Comparison of ENCODE assay signal across 21 cellular contexts in the genomic region with DNA sequence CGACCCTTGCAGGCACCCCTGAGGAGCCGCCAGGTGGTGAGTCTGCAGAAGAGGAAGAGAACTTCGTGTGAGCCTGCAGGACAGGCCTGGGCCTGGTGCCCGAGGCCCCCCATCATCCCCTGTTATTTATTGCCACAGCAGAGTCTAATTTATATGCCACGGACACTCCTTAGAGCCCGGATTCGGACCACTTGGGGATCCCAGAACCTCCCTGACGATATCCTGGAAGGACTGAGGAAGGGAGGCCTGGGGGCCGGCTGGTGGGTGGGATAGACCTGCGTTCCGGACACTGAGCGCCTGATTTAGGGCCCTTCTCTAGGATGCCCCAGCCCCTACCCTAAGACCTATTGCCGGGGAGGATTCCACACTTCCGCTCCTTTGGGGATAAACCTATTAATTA. TPM values are rescaled to one million over a fixed set of nuclear protein-coding genes. Genes with fewer than 3 reads are reported as not detected.
DNase-seq lines count a peak whose midpoint lies in the region; ATAC-seq and TF ChIP-seq lines count a peak whose summit lies in the region.
"Had no signal": no experiment of that assay in that cellular context is flagged by ENCODE, and none has a peak within 500 bp of the region (broad histone marks: within the 10 kb centered on the region; RNA-seq: fewer than 3 reads in every experiment).

No MANE protein-coding gene starts in this region.

- ATAC-seq in natural killer cell (no peak), lower lobe of right lung (no peak), upper lobe of left lung (ENCODE audit: low FRiP score in 2 of 2) (no peak), GM19455 (IDR thresholded peaks at IDR 0.05; ENCODE audit: unreplicated experiment) (no peak), gastrocnemius medialis (no peak)
- ATAC-seq in natural killer cell treated with Interleukin-12 subunit alpha and Interleukin-12 subunit beta and Interleukin-15 and Interleukin-18, amount 100 ng/mL, for 72 hours: no peak

- no peaks in the 10 kb centered on the region for H3K9me3 Mint-ChIP-seq in natural killer cell
- H3K9me3 Mint-ChIP-seq in natural killer cell treated with Interleukin-12 subunit alpha and Interleukin-12 subunit beta and Interleukin-15 and Interleukin-18, amount 100 ng/mL, for 72 hours: no peaks in the 10 kb centered on the region
- H3K9me3 Mint-ChIP-seq: H9; nephron progenitor cell; T-helper 2 cell treated with Interferon-gamma antibody and Interleukin-4, amounts not matched to agents 5 μg/mL and 100 μg/mL, for 36 hours had no signal

- H3K9me3 ChIP-seq in lower lobe of right lung: no peaks in the 10 kb centered on the region
- no peaks in the 10 kb centered on the region for H3K9me3 ChIP-seq in upper lobe of left lung
- H3K9me3 ChIP-seq in gastrocnemius medialis: no peaks in the 10 kb centered on the region
- H3K9me3 ChIP-seq: SJCRH30 had no signal

- H3K27ac ChIP-seq in VCaP: peak overlapping the region; percentile 95; the same call in 1 of the 2 replicates
- H3K27ac ChIP-seq in lower lobe of right lung: peak overlapping the region; percentile 34
- peak overlapping the region in 3 of 4 donors; percentile 76 to 97 (median 92) for H3K27ac ChIP-seq in upper lobe of left lung
- peak overlapping the region in 2 of 4 donors; percentile 85 to 89 for H3K27ac ChIP-seq in gastrocnemius medialis
- H3K27ac ChIP-seq: SJCRH30 had no signal

- WGBS in upper lobe of left lung, 2 donors: 84 to 95% methylated on average over 7 to 9 of the region's 14 CpGs

- no peaks in the 10 kb centered on the region for H3K27me3 Mint-ChIP-seq in natural killer cell (ENCODE audit: low read depth in 2 of 2)
- no peaks in the 10 kb centered on the region for H3K27me3 Mint-ChIP-seq in natural killer cell treated with Interleukin-12 subunit alpha and Interleukin-12 subunit beta and Interleukin-15 and Interleukin-18, amount 100 ng/mL, for 72 hours
- H3K27me3 Mint-ChIP-seq: activated CD8-positive, alpha-beta memory T cell treated with anti-CD3 and anti-CD28 coated beads, Interleukin-2, amount 10 ng/mL, durations not matched to agents 7 days and 5 days had no signal

- no peak for TF ChIP-seq CTCF in natural killer cell (IDR thresholded peaks at IDR 0.05)
- no peak for TF ChIP-seq CTCF in VCaP (conservative IDR thresholded peaks at IDR 0.05)
- TF ChIP-seq CTCF in lower lobe of right lung (IDR thresholded peaks at IDR 0.05): no peak
- TF ChIP-seq CTCF in upper lobe of left lung (IDR thresholded peaks at IDR 0.05): no peak
- TF ChIP-seq CTCF in gastrocnemius medialis (IDR thresholded peaks at IDR 0.05 in 4 of 5, conservative IDR thresholded peaks at IDR 0.05 in 1 of 5): no peak

- no peak for TF ChIP-seq POLR2A in upper lobe of left lung (IDR thresholded peaks at IDR 0.05)
- TF ChIP-seq POLR2A in gastrocnemius medialis (IDR thresholded peaks at IDR 0.05): no peak

- peaks cover 5 to 13% of the 10 kb centered on the region in 2 donors for H3K4me1 Mint-ChIP-seq in natural killer cell
- no peaks in the 10 kb centered on the region for H3K4me1 Mint-ChIP-seq in natural killer cell treated with Interleukin-12 subunit alpha and Interleukin-12 subunit beta and Interleukin-15 and Interleukin-18, amount 100 ng/mL, for 72 hours (ENCODE audit: low read depth in 2 of 2)

- H3K4me3 ChIP-seq in lower lobe of right lung (peak overlapping the region; percentile 67), upper lobe of left lung (peak overlapping the region in 1 of 4 donors; percentile 77), gastrocnemius medialis (no peak overlapping the region)
- H3K4me3 ChIP-seq: SJCRH30 had no signal

- H3K36me3 ChIP-seq in lower lobe of right lung: peaks cover 3% of the 10 kb centered on the region
- peaks cover 0 to 13% (median 0%) of the 10 kb centered on the region in 4 donors for H3K36me3 ChIP-seq in upper lobe of left lung
- no peaks in the 10 kb centered on the region for H3K36me3 ChIP-seq in gastrocnemius medialis
- H3K36me3 ChIP-seq: SJCRH30 had no signal

- no peak for TF ChIP-seq EP300 in upper lobe of left lung (IDR thresholded peaks at IDR 0.05)

- intact Hi-C loops in natural killer cell (cut with micrococcal nuclease): no loop called here
- intact Hi-C loops in lower lobe of right lung (cut with DNase I): no loop called here
- intact Hi-C loops in gastrocnemius medialis (cut with DNase I; ENCODE audit: low total_unique reads): loop anchor here (2.0 kb wide), 1 partner anchor 109 kb away; a partner anchor contains a TSS

- H3K27ac Mint-ChIP-seq in natural killer cell: peak overlapping the region; percentile 94 to 96
- no peak overlapping the region for H3K27ac Mint-ChIP-seq in natural killer cell treated with Interleukin-12 subunit alpha and Interleukin-12 subunit beta and Interleukin-15 and Interleukin-18, amount 100 ng/mL, for 72 hours
- H3K27ac Mint-ChIP-seq: H9, nephron progenitor cell had no signal

- H3K27me3 ChIP-seq in lower lobe of right lung (ENCODE audit: low read depth) (peaks cover 6% of the 10 kb centered on the region), upper lobe of left lung (peaks cover 0 to 3% (median 0%) of the 10 kb centered on the region in 4 donors), gastrocnemius medialis (peaks cover 3 to 7% (median 7%) of the 10 kb centered on the region in 3 donors)
- H3K27me3 ChIP-seq: SJCRH30 had no signal

- no peak overlapping the region for H3K4me3 Mint-ChIP-seq in natural killer cell
- no peak overlapping the region for H3K4me3 Mint-ChIP-seq in natural killer cell treated with Interleukin-12 subunit alpha and Interleukin-12 subunit beta and Interleukin-15 and Interleukin-18, amount 100 ng/mL, for 72 hours

- H3K36me3 Mint-ChIP-seq in natural killer cell: no peaks in the 10 kb centered on the region
- H3K36me3 Mint-ChIP-seq in natural killer cell treated with Interleukin-12 subunit alpha and Interleukin-12 subunit beta and Interleukin-15 and Interleukin-18, amount 100 ng/mL, for 72 hours: no peaks in the 10 kb centered on the region
- H3K36me3 Mint-ChIP-seq: activated CD8-positive, alpha-beta memory T cell treated with anti-CD3 and anti-CD28 coated beads, Interleukin-2, amount 10 ng/mL, durations not matched to agents 7 days and 5 days; memory B cell had no signal

- in situ Hi-C loops in gastrocnemius medialis (cut with MboI; ENCODE audit: low sequenced_read_pairs in 4 of 4): no loop called here

- peaks cover 34% of the 10 kb centered on the region for H3K4me1 ChIP-seq in lower lobe of right lung
- H3K4me1 ChIP-seq in upper lobe of left lung: peaks cover 21 to 45% (median 31%) of the 10 kb centered on the region in 4 donors
- peaks cover 0 to 22% of the 10 kb centered on the region in 2 donors for H3K4me1 ChIP-seq in gastrocnemius medialis

- no peak for DNase-seq in natural killer cell
- DNase-seq in natural killer cell treated with Interleukin-12 subunit alpha and Interleukin-12 subunit beta and Interleukin-15 and Interleukin-18, amount 100 ng/mL, for 72 hours (ENCODE audit: low spot score): no peak
- DNase-seq in lower lobe of right lung: no peak
- no peak for DNase-seq in upper lobe of left lung
- no peak for DNase-seq in HT-29 (ENCODE audit: low spot score)
- DNase-seq in gastrocnemius medialis: no peak
- DNase-seq: NCI-H1092 treated with DMSO at 0.1 percent for 48 hours, NCI-H2081 treated with DMSO at 0.1 percent for 48 hours, NCI-H510A treated with DMSO at 0.1 percent for 48 hours, nephron progenitor cell, retina had no signal

RNA-seq across cellular contexts. Expression of a gene that starts 5.4 kb away (rescaled TPM):
- total RNA-seq in natural killer cell (1 to 10 TPM; 1.5 to 1.9 (median 1.5) TPM), lower lobe of right lung (48.0 TPM), upper lobe of left lung (100 to 1,000 TPM; 109 to 335 (median 197) TPM), gastrocnemius medialis (10 to 100 TPM in 3 of 4 donors, 1 to 10 TPM in 1; 7.5 to 20.1 (median 15.9) TPM)
- total RNA-seq in natural killer cell treated with Interleukin-12 subunit alpha and Interleukin-12 subunit beta and Interleukin-15 and Interleukin-18, amount 100 ng/mL, for 72 hours: 1 to 10 TPM; 1.7 to 3.6 TPM
- 6.2 and 8.9 TPM in 2 replicates for total RNA-seq in HT-29 (2014; rRNA removed; shearing (Covaris generic))

RNA-seq across cellular contexts. Expression of a gene that starts 13.6 kb away (rescaled TPM):
- total RNA-seq in natural killer cell (10 to 100 TPM in 1 of 3 donors, 1 to 10 TPM in 2; 1.5 to 11.7 (median 4.5) TPM), lower lobe of right lung (not detected), upper lobe of left lung (under 1 TPM in 2 of 6 donors, not detected in 4; 0.37 to 0.46 TPM), gastrocnemius medialis (not detected)
- 1 to 10 TPM in 1 of 2 donors, not detected in 1; 1.4 TPM for total RNA-seq in natural killer cell treated with Interleukin-12 subunit alpha and Interleukin-12 subunit beta and Interleukin-15 and Interleukin-18, amount 100 ng/mL, for 72 hours
- not detected in 2 replicates for total RNA-seq in HT-29 (2014; rRNA removed; shearing (Covaris generic))
- total RNA-seq: cardiac septum, H9, PC-3, SJCRH30, urinary bladder had no signal

RNA-seq across cellular contexts. Expression of a gene that starts 18.6 kb away (rescaled TPM):
- total RNA-seq in natural killer cell (100 to 1,000 TPM; 119 to 149 (median 146) TPM), lower lobe of right lung (27.0 TPM), upper lobe of left lung (100 to 1,000 TPM in 1 of 6 donors, 10 to 100 TPM in 5; 36.7 to 106 (median 66.3) TPM), gastrocnemius medialis (100 to 1,000 TPM in 3 of 4 donors, 10 to 100 TPM in 1; 72.3 to 148 (median 129) TPM)
- total RNA-seq in natural killer cell treated with Interleukin-12 subunit alpha and Interleukin-12 subunit beta and Interleukin-15 and Interleukin-18, amount 100 ng/mL, for 72 hours: 100 to 1,000 TPM in 1 of 2 donors, 10 to 100 TPM in 1; 77.7 to 138 TPM
- 123 TPM in 2 replicates for total RNA-seq in HT-29 (2014; rRNA removed; shearing (Covaris generic))

RNA-seq across cellular contexts. Expression of a gene that starts 27.1 kb away (rescaled TPM):
- total RNA-seq in natural killer cell: 1 to 10 TPM in 1 of 3 donors, under 1 TPM in 1, not detected in 1; 0.59 to 1.0 TPM
- not detected for total RNA-seq in natural killer cell treated with Interleukin-12 subunit alpha and Interleukin-12 subunit beta and Interleukin-15 and Interleukin-18, amount 100 ng/mL, for 72 hours
- total RNA-seq in lower lobe of right lung: 37.0 TPM
- 10 to 100 TPM; 12.5 to 65.6 (median 37.4) TPM for total RNA-seq in upper lobe of left lung
- 0.13 TPM in 1 of 2 replicates, not detected in the other for total RNA-seq in HT-29 (2014; rRNA removed; shearing (Covaris generic))
- total RNA-seq in gastrocnemius medialis: 10 to 100 TPM in 1 of 4 donors, 1 to 10 TPM in 3; 4.4 to 10.2 (median 7.2) TPM
- total RNA-seq: activated CD8-positive, alpha-beta memory T cell treated with anti-CD3 and anti-CD28 coated beads, Interleukin-2, amount 10 ng/mL, durations not matched to agents 7 days and 5 days had no signal

RNA-seq across cellular contexts. Expression of a gene that starts 42.0 kb away (rescaled TPM):
- total RNA-seq in natural killer cell (under 1 TPM; 0.31 to 0.58 (median 0.41) TPM), lower lobe of right lung (0.65 TPM), upper lobe of left lung (1 to 10 TPM in 3 of 6 donors, under 1 TPM in 2, not detected in 1; 0.40 to 6.3 (median 1.2) TPM), gastrocnemius medialis (not detected)
- total RNA-seq in natural killer cell treated with Interleukin-12 subunit alpha and Interleukin-12 subunit beta and Interleukin-15 and Interleukin-18, amount 100 ng/mL, for 72 hours: not detected
- 0.05 and 0.36 TPM in 2 replicates for total RNA-seq in HT-29 (2014; rRNA removed; shearing (Covaris generic))
- total RNA-seq: activated CD8-positive, alpha-beta memory T cell treated with anti-CD3 and anti-CD28 coated beads, Interleukin-2, amount 10 ng/mL, durations not matched to agents 7 days and 5 days; cardiac septum; SJCRH30; urinary bladder had no signal

Comparison
In these comparisons a context has a peak if more than half of its experiments do, and no peak if none do; other contexts are left out.
1. H3K27ac Mint-ChIP-seq: peak in natural killer cell (2 of 2); none in natural killer cell treated with Interleukin-12 subunit alpha and Interleukin-12 subunit beta and Interleukin-15 and Interleukin-18, amount 100 ng/mL, for 72 hours (0 of 2).